Comparison of ENCODE assay signal across 9 cellular contexts in genomic region chr1:85330711-85331290, GRCh38. TPM values are rescaled to one million over a fixed set of nuclear protein-coding genes. Genes with fewer than 3 reads are reported as not detected.
DNase-seq lines count a peak whose midpoint lies in the region; ATAC-seq, FAIRE-seq and TF ChIP-seq lines count a peak whose summit lies in the region.
"Had no signal": no experiment of that assay in that cellular context is flagged by ENCODE, and none has a peak within 500 bp of the region (broad histone marks: within the 10 kb centered on the region; RNA-seq: fewer than 3 reads in every experiment).

No MANE protein-coding gene starts in this region.

- no peak overlapping the region for H3K4me3 ChIP-seq in thoracic aorta
- no peak overlapping the region for H3K4me3 ChIP-seq in CD8-positive, alpha-beta memory T cell (ENCODE audit: low read length)

- TF ChIP-seq CTCF in thoracic aorta (IDR thresholded peaks at IDR 0.05), result no peak

- H3K27me3 Mint-ChIP-seq in CD8-positive, alpha-beta memory T cell, result peaks cover 9 to 27% of the 10 kb centered on the region in 2 donors

- H3K36me3 ChIP-seq in thoracic aorta, result no peaks in the 10 kb centered on the region
- H3K36me3 ChIP-seq in CD8-positive, alpha-beta memory T cell (ENCODE audit: insufficient read depth, low read length), result no peaks in the 10 kb centered on the region

- intact Hi-C loops in Right ventricle myocardium superior (cut with DNase I), result no loop called here

- peaks cover 20 to 32% of the 10 kb centered on the region in 2 donors for H3K4me1 ChIP-seq in thoracic aorta (ENCODE audit: control insufficient read depth in 1 of 2, low read depth in 2 of 2)
- no peaks in the 10 kb centered on the region for H3K4me1 ChIP-seq in CD8-positive, alpha-beta memory T cell (ENCODE audit: insufficient read depth, low read length)

- peak; percentile 60 for ATAC-seq in GM21619 (IDR thresholded peaks at IDR 0.05; ENCODE audit: unreplicated experiment)
- ATAC-seq in Right ventricle myocardium superior (ENCODE audit: poor library complexity), result peak; percentile 80
- peak; percentile 41 for ATAC-seq in thoracic aorta (ENCODE audit: insufficient number of reproducible peaks, low FRiP score, low read depth)
- ATAC-seq in HG02798 (IDR thresholded peaks at IDR 0.05; ENCODE audit: poor library complexity, unreplicated experiment), result no peak

- peak overlapping the region; percentile 46 to 73 for H3K27ac ChIP-seq in thoracic aorta
- no peak overlapping the region for H3K27ac ChIP-seq in CD8-positive, alpha-beta memory T cell (ENCODE audit: low read depth, low read length)

- H3K27me3 ChIP-seq in thoracic aorta (replicated peaks; ENCODE audit: insufficient read depth), result no peaks in the 10 kb centered on the region
- no peaks in the 10 kb centered on the region for H3K27me3 ChIP-seq in CD8-positive, alpha-beta memory T cell (ENCODE audit: insufficient read depth, low read length, poor library complexity, severe bottlenecking)

- H3K9me3 Mint-ChIP-seq in CD8-positive, alpha-beta memory T cell, result peaks cover 9 to 20% (median 13%) of the 10 kb centered on the region in 5 donors

- peak; percentile 87 for DNase-seq in RCC 7860 (ENCODE audit: low spot score)
- no peak for DNase-seq in Right ventricle myocardium superior
- peak; percentile 60 for DNase-seq in thoracic aorta (ENCODE audit: low spot score)
- no peak for DNase-seq in NCI-H2081 treated with DMSO at 0.1 percent for 48 hours (lab: John Stamatoyannopoulos, UW)
- no peak for DNase-seq in activated T-cell treated with anti-CD3 and anti-CD28 coated beads for 4 hours
- DNase-seq in CD8-positive, alpha-beta memory T cell, result no peak

- H3K36me3 Mint-ChIP-seq in CD8-positive, alpha-beta memory T cell, result peaks cover 0 to 17% (median 2%) of the 10 kb centered on the region in 3 donors

- POLR2A ChIA-PET in CD8-positive, alpha-beta memory T cell (lab: Charles Lee), result no interaction called here

- CTCF ChIA-PET in CD8-positive, alpha-beta memory T cell (lab: Charles Lee), result no interaction called here

- H3K4me1 Mint-ChIP-seq in CD8-positive, alpha-beta memory T cell, result peaks cover 3 to 8% (median 6%) of the 10 kb centered on the region in 3 donors

- H3K9me3 ChIP-seq in thoracic aorta, result no peaks in the 10 kb centered on the region
- no peaks in the 10 kb centered on the region for H3K9me3 ChIP-seq in CD8-positive, alpha-beta memory T cell (ENCODE audit: low read length)

- FAIRE-seq in RCC 7860 (lab: Jason Lieb, UNC), result peak; percentile 81

- H3K27ac Mint-ChIP-seq in CD8-positive, alpha-beta memory T cell, result no peak overlapping the region
- H3K27ac Mint-ChIP-seq: IgD-negative memory B cell had no signal

- no peak overlapping the region for H3K4me3 Mint-ChIP-seq in CD8-positive, alpha-beta memory T cell

RNA-seq across cellular contexts. Expression of gene BCL10, which starts 54.4 kb away (rescaled TPM):
- 7.9 TPM for total RNA-seq in Right ventricle myocardium superior
- 10 to 100 TPM; 13.8 to 34.2 TPM for total RNA-seq in thoracic aorta
- total RNA-seq in CD8-positive, alpha-beta memory T cell, result 10 to 100 TPM; 21.9 to 27.1 TPM
- 21.6 TPM for polyA plus RNA-seq in CD8-positive, alpha-beta memory T cell

Comparison
In these comparisons a context has a peak if more than half of its experiments do, and no peak if none do; other contexts are left out.
1. DNase-seq: peak in RCC 7860 (single experiment) and thoracic aorta (single experiment); none in Right ventricle myocardium superior (single experiment), NCI-H2081 treated with DMSO at 0.1 percent for 48 hours (single experiment), activated T-cell treated with anti-CD3 and anti-CD28 coated beads for 4 hours (single experiment) and CD8-positive, alpha-beta memory T cell (0 of 5).